In genomic region chr10:132536241-132536963, GRCh38 we compare ENCODE assay signal across 8 cellular contexts.
A peak's percentile ranks its signal among the peaks of the same experiment; 100 is the strongest.
DNase-seq lines count a peak whose midpoint lies in the region; ATAC-seq lines count a peak whose summit lies in the region.

No MANE protein-coding gene starts in this region.

- DNase-seq in AG20443 (ENCODE audit: low spot score), result peak; percentile 42
- DNase-seq in OCI-M1 (lab: John Stamatoyannopoulos, UW), result peak; percentile 59
- no peak for DNase-seq in effector memory CD4-positive, alpha-beta T cell
- no peak for DNase-seq in stimulated activated CD4-positive, alpha-beta T cell treated with anti-CD3 and anti-CD28 coated beads, Interleukin-15, amount 100 ng/mL, for 24 hours
- DNase-seq in iPS-NIHi7 (ENCODE audit: extremely low spot score), result no peak
- no peak for DNase-seq in NCI-H345 treated with DMSO at 0.1 percent for 48 hours (lab: John Stamatoyannopoulos, UW; ENCODE audit: unreplicated experiment)

- H3K36me3 ChIP-seq in effector memory CD4-positive, alpha-beta T cell (ENCODE audit: control insufficient read depth, insufficient read depth, low read length), result no peaks in the 10 kb centered on the region
- no peaks in the 10 kb centered on the region for H3K36me3 ChIP-seq in mucosa of rectum (ENCODE audit: control insufficient read depth in 2 of 2, insufficient read depth in 2 of 2, low read length in 2 of 2)

- H3K9me3 ChIP-seq in effector memory CD4-positive, alpha-beta T cell (ENCODE audit: control insufficient read depth, low read length), result no peaks in the 10 kb centered on the region
- no peaks in the 10 kb centered on the region for H3K9me3 ChIP-seq in mucosa of rectum (ENCODE audit: control insufficient read depth in 2 of 2, low read length in 2 of 2)

- H3K27me3 ChIP-seq in effector memory CD4-positive, alpha-beta T cell (replicated peaks; ENCODE audit: control insufficient read depth, insufficient read depth, low read length, poor library complexity, severe bottlenecking), result no peaks in the 10 kb centered on the region
- no peaks in the 10 kb centered on the region for H3K27me3 ChIP-seq in mucosa of rectum (ENCODE audit: control insufficient read depth in 2 of 2, insufficient read depth in 2 of 2, low read length in 2 of 2)

- peak overlapping the region; percentile 63 to 84 for H3K9ac ChIP-seq in mucosa of rectum (ENCODE audit: low read depth in 1 of 2, low read length in 2 of 2)

- peak overlapping the region; percentile 68 for H3K27ac ChIP-seq in effector memory CD4-positive, alpha-beta T cell (ENCODE audit: insufficient read depth, low read length, poor library complexity, severe bottlenecking)
- H3K27ac ChIP-seq in mucosa of rectum (ENCODE audit: low read depth in 2 of 2, low read length in 2 of 2), result peak overlapping the region; percentile 76 to 78

- peak overlapping the region; percentile 66 for H3K4me3 ChIP-seq in effector memory CD4-positive, alpha-beta T cell (ENCODE audit: insufficient read depth, low read depth, low read length, poor library complexity, severe bottlenecking)
- H3K4me3 ChIP-seq in mucosa of rectum (ENCODE audit: low read length in 2 of 2), result peak overlapping the region; percentile 68 to 70

- H3K4me1 ChIP-seq in effector memory CD4-positive, alpha-beta T cell (ENCODE audit: control insufficient read depth, insufficient read depth, low read length, poor library complexity, severe bottlenecking), result peaks cover 34% of the 10 kb centered on the region
- peaks cover 32 to 38% of the 10 kb centered on the region in 2 donors for H3K4me1 ChIP-seq in mucosa of rectum (ENCODE audit: control insufficient read depth in 2 of 2, insufficient read depth in 2 of 2, low read length in 2 of 2)

- ATAC-seq in GM21529 (IDR thresholded peaks at IDR 0.05; ENCODE audit: unreplicated experiment), result peak; percentile 8

Comparison
In these comparisons a context has a peak if more than half of its experiments do, and no peak if none do; other contexts are left out.
1. DNase-seq: peak in AG20443 (single experiment) and OCI-M1 (single experiment); none in effector memory CD4-positive, alpha-beta T cell (0 of 3), stimulated activated CD4-positive, alpha-beta T cell treated with anti-CD3 and anti-CD28 coated beads, Interleukin-15, amount 100 ng/mL, for 24 hours (single experiment), iPS-NIHi7 (single experiment) and NCI-H345 treated with DMSO at 0.1 percent for 48 hours (single experiment).